In the genomic region with DNA sequence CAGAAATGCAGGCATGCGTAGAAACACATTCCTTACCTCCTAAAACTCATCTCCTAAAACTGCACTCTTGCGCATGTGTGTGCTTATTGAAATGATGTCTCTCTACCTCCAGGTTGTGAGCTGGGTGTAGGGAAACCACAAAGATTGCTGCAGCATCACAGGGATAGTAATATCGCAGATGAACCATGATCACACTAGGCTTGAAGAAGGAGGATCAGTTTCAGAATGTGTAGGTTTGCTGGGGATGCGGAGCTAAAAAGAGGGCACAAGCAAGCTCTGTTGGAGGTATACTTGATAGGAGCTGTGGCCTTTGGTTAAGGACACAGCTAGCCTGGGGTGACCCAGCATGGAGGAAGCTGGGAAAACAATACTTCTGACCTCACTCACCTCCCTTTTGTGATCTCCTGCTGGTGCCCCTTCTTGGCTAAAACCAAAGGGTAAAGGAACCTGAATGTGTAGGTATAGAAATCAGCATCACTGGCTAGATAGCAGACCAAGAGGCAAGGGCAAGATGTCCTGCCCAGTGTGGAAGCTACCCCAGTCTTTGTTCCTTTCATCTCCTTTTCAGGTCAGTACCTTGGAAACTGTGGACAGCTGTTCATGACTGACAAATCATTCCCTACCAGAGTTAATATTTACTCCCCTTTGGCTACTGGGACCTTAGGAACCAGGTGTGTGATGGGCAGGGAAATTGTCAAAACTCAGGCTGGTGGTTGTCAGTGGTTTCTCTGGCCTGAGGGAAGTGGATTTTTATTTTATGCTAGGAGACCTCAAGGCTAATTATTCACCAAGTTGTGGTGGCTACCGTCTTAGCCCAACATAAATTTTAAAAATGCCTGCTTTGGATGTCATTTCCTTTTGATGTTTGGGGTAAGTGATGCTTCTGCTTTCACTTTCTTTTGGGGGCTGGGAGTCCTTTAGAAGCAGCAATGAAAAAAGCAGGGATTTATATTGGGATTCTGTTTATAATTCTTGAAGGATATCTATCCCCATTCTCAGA, we compare ENCODE assay signal across 9 cellular contexts.
A peak's percentile ranks its signal among the peaks of the same experiment; 100 is the strongest.
DNase-seq lines count a peak whose midpoint lies in the region; ATAC-seq and TF ChIP-seq lines count a peak whose summit lies in the region.
"Had no signal": no experiment of that assay in that cellular context is flagged by ENCODE, and none has a peak within 500 bp of the region (broad histone marks: within the 10 kb centered on the region; RNA-seq: fewer than 3 reads in every experiment).

No MANE protein-coding gene starts in this region.

- H3K27ac ChIP-seq in mesenchymal stem cell (ENCODE audit: low read length, poor library complexity, severe bottlenecking) (peak overlapping the region; percentile 73), thyroid gland (no peak overlapping the region)

- intact Hi-C loops in thyroid gland (cut with DNase I), result no loop called here

- H3K9me3 ChIP-seq in mesenchymal stem cell (ENCODE audit: control insufficient read depth, low read length), result no peaks in the 10 kb centered on the region
- H3K9me3 ChIP-seq in thyroid gland, result no peaks in the 10 kb centered on the region

- no peak overlapping the region for H3K14ac ChIP-seq in mesenchymal stem cell (ENCODE audit: low read length in 2 of 2)

- H3K18ac ChIP-seq in mesenchymal stem cell (ENCODE audit: low read depth in 1 of 2, low read length in 2 of 2), result no peak overlapping the region

- no peak overlapping the region for H3K23ac ChIP-seq in mesenchymal stem cell (ENCODE audit: low read length in 2 of 2)

- peaks cover 0 to 28% (median 0%) of the 10 kb centered on the region in 4 donors for H3K4me1 Mint-ChIP-seq in naive thymus-derived CD8-positive, alpha-beta T cell

- H3K4me3 Mint-ChIP-seq in naive thymus-derived CD8-positive, alpha-beta T cell, result peak overlapping the region in 1 of 10 donors; percentile 30

- H2AFZ ChIP-seq in mesenchymal stem cell (ENCODE audit: low read depth, low read length), result no peak overlapping the region

- H3K36me3 Mint-ChIP-seq in naive thymus-derived CD8-positive, alpha-beta T cell, result no peaks in the 10 kb centered on the region

- H3K4me1 ChIP-seq in mesenchymal stem cell (ENCODE audit: control insufficient read depth, insufficient read depth, low read depth, low read length), result peaks cover 13% of the 10 kb centered on the region
- peaks cover 0 to 8% of the 10 kb centered on the region in 2 donors for H3K4me1 ChIP-seq in thyroid gland

- H3K27ac Mint-ChIP-seq in naive thymus-derived CD8-positive, alpha-beta T cell, result peak overlapping the region in 2 of 10 donors; percentile 17 to 75

- ATAC-seq in GM18868 (IDR thresholded peaks at IDR 0.05; ENCODE audit: unreplicated experiment) (peak; percentile 51), HG02588 (IDR thresholded peaks at IDR 0.05; ENCODE audit: unreplicated experiment) (peak; percentile 58)
- no peak for ATAC-seq in naive thymus-derived CD8-positive, alpha-beta T cell

- H4K91ac ChIP-seq in mesenchymal stem cell (ENCODE audit: low read length), result no peak overlapping the region

- H3K79me1 ChIP-seq in mesenchymal stem cell (replicated peaks; ENCODE audit: low read length, poor library complexity, severe bottlenecking), result peaks cover 12% of the 10 kb centered on the region

- POLR2A ChIA-PET in naive thymus-derived CD8-positive, alpha-beta T cell (lab: Charles Lee), result no interaction called here

- TF ChIP-seq POLR2A in thyroid gland (IDR thresholded peaks at IDR 0.05), result no peak

- H3K4me2 ChIP-seq in mesenchymal stem cell (ENCODE audit: low read length, poor library complexity, severe bottlenecking), result no peak overlapping the region

- DNase-seq in MV-4-11 (lab: John Stamatoyannopoulos, UW) (peak; percentile 80), mesenchymal stem cell (no peak), RKO (ENCODE audit: low spot score) (no peak), thyroid gland (no peak)
- no peak for DNase-seq in effector CD4-positive, alpha-beta T cell
- no peak for DNase-seq in naive thymus-derived CD8-positive, alpha-beta T cell
- DNase-seq: amygdala had no signal

- H3K27me3 Mint-ChIP-seq in naive thymus-derived CD8-positive, alpha-beta T cell, result peaks cover 0 to 1% (median 0%) of the 10 kb centered on the region in 5 donors

- peak overlapping the region in 1 of 2 experiments; percentile 1 for H2BK12ac ChIP-seq in mesenchymal stem cell (ENCODE audit: low read length in 2 of 2)

- WGBS in mesenchymal stem cell, result 82% methylated on average over 4 of the region's 5 CpGs
- 89 to 92% methylated on average over 5 of the region's 5 CpGs for WGBS in thyroid gland, 2 donors

- H2AK5ac ChIP-seq in mesenchymal stem cell (ENCODE audit: low read length, severe bottlenecking), result peak overlapping the region; percentile 77

- H3K27me3 ChIP-seq in mesenchymal stem cell (ENCODE audit: control insufficient read depth in 1 of 2, insufficient read depth in 1 of 2, low read length in 2 of 2), result no peaks in the 10 kb centered on the region
- H3K27me3 ChIP-seq in thyroid gland, result no peaks in the 10 kb centered on the region

- H3K4ac ChIP-seq in mesenchymal stem cell (ENCODE audit: low read depth in 1 of 2, low read length in 2 of 2), result no peak overlapping the region

- peaks cover 0 to 10% (median 2%) of the 10 kb centered on the region in 9 donors for H3K9me3 Mint-ChIP-seq in naive thymus-derived CD8-positive, alpha-beta T cell

- H2BK5ac ChIP-seq in mesenchymal stem cell (ENCODE audit: low read depth, low read length, poor library complexity, severe bottlenecking), result no peak overlapping the region

- no peak overlapping the region for H3K4me3 ChIP-seq in mesenchymal stem cell (ENCODE audit: insufficient read depth in 1 of 2, low read depth in 1 of 2, low read length in 2 of 2)
- H3K4me3 ChIP-seq in thyroid gland (replicated peaks in 1 of 3), result no peak overlapping the region

- H3K36me3 ChIP-seq in mesenchymal stem cell (ENCODE audit: control insufficient read depth in 1 of 2, insufficient read depth in 2 of 2, low read depth in 1 of 2, low read length in 2 of 2), result peaks cover 0 to 21% of the 10 kb centered on the region in 2 experiments
- no peaks in the 10 kb centered on the region for H3K36me3 ChIP-seq in thyroid gland

- no peak for TF ChIP-seq CTCF in thyroid gland (IDR thresholded peaks at IDR 0.05)

- no peak overlapping the region for H3K9ac ChIP-seq in mesenchymal stem cell (ENCODE audit: low read length)

- no peak overlapping the region for H4K8ac ChIP-seq in mesenchymal stem cell (ENCODE audit: low read length)

- H2BK15ac ChIP-seq in mesenchymal stem cell (ENCODE audit: low read depth, poor library complexity, severe bottlenecking), result no peak overlapping the region

- H2BK120ac ChIP-seq in mesenchymal stem cell (ENCODE audit: low read depth, low read length), result no peak overlapping the region

Comparison
In these comparisons a context has a peak if more than half of its experiments do, and no peak if none do; other contexts are left out.
1. ATAC-seq: peak in GM18868 (single experiment) and HG02588 (single experiment); none in naive thymus-derived CD8-positive, alpha-beta T cell (0 of 2).